ENCODE assay signal across 8 cellular contexts in genomic region chr17:1629647-1630310, GRCh38. TPM values are rescaled to one million over a fixed set of nuclear protein-coding genes. Genes with fewer than 3 reads are reported as not detected.
DNase-seq lines count a peak whose midpoint lies in the region; ATAC-seq, FAIRE-seq and TF ChIP-seq lines count a peak whose summit lies in the region.

No MANE protein-coding gene starts in this region.

- H3K4me3 ChIP-seq in BJ (ENCODE audit: low read depth, low read length) (peak overlapping the region; percentile 74), astrocyte (ENCODE audit: insufficient read depth, low read depth, low read length) (peak overlapping the region; percentile 83), iPS-18c (ENCODE audit: insufficient read depth, low read depth, low read length) (peak overlapping the region; percentile 90)

- peaks cover 18% of the 10 kb centered on the region for H4K20me1 ChIP-seq in astrocyte (ENCODE audit: insufficient read depth, low read length)

- TF ChIP-seq CTCF in BJ (IDR thresholded peaks at IDR 0.05; ENCODE audit: insufficient read depth, low read depth, low read length) (peak; percentile 83), astrocyte (IDR thresholded peaks at IDR 0.05; ENCODE audit: insufficient read depth, low read depth, low read length) (peak; percentile 31)

- H3K36me3 Mint-ChIP-seq in T-helper 17 cell (ENCODE audit: low read depth): peaks cover 2% of the 10 kb centered on the region
- H3K36me3 Mint-ChIP-seq in astrocyte (ENCODE audit: low read depth, unreplicated experiment): no peaks in the 10 kb centered on the region

- H3K4me3 Mint-ChIP-seq in T-helper 17 cell: peak overlapping the region; percentile 98
- peak overlapping the region; percentile 82 for H3K4me3 Mint-ChIP-seq in astrocyte (ENCODE audit: unreplicated experiment)

- DNase-seq in BJ (ENCODE audit: low read depth) (no peak), HT1080 (ENCODE audit: low read depth) (peak; percentile 49), T-helper 17 cell (peak; percentile 43 to 66 (median 51)), astrocyte (ENCODE audit: low read depth) (no peak)
- peak; percentile 35 to 64 for DNase-seq in stimulated activated CD4-positive, alpha-beta T cell treated with anti-CD3 and anti-CD28 coated beads, Interleukin-15, amount 100 ng/mL, for 1 hour (ENCODE audit: low read depth in 1 of 2, low spot score in 1 of 2)

- H3K4me1 Mint-ChIP-seq in T-helper 17 cell (peaks cover 20% of the 10 kb centered on the region), astrocyte (ENCODE audit: low read depth, unreplicated experiment) (peaks cover 9% of the 10 kb centered on the region)

- POLR2A ChIA-PET in BJ (lab: Charles Lee): no interaction called here

- H2AFZ ChIP-seq in astrocyte (ENCODE audit: low read depth, low read length): peak overlapping the region; percentile 99

- H3K27me3 ChIP-seq in BJ (ENCODE audit: control insufficient read depth, insufficient read depth, low read length) (no peaks in the 10 kb centered on the region; the same call in 1 of the 2 replicates), astrocyte (ENCODE audit: insufficient read depth, low read length) (no peaks in the 10 kb centered on the region)

- H3K27me3 Mint-ChIP-seq in T-helper 17 cell (peaks cover 17% of the 10 kb centered on the region), astrocyte (ENCODE audit: low read depth, unreplicated experiment) (peaks cover 8% of the 10 kb centered on the region)

- no peaks in the 10 kb centered on the region for H3K9me3 ChIP-seq in T-helper 17 cell (ENCODE audit: control insufficient read depth, low read length, poor library complexity, severe bottlenecking)
- no peaks in the 10 kb centered on the region for H3K9me3 ChIP-seq in astrocyte (ENCODE audit: insufficient read depth, low read depth, low read length)
- H3K9me3 ChIP-seq in iPS-18c (ENCODE audit: control insufficient read depth, insufficient read depth, low read length): no peaks in the 10 kb centered on the region

- ATAC-seq in T-helper 17 cell (peak; percentile 30), HG03520 (IDR thresholded peaks at IDR 0.05; ENCODE audit: unreplicated experiment) (no peak), GM19397 (IDR thresholded peaks at IDR 0.05; ENCODE audit: unreplicated experiment) (no peak)

- peak overlapping the region; percentile 100 for H3K4me2 ChIP-seq in astrocyte (ENCODE audit: low read length)

- no peak overlapping the region for H3K27ac ChIP-seq in astrocyte (ENCODE audit: low read depth, low read length)

- no peaks in the 10 kb centered on the region for H3K79me2 ChIP-seq in astrocyte (ENCODE audit: insufficient read depth, low read length)

- H3K27ac Mint-ChIP-seq in T-helper 17 cell (peak overlapping the region; percentile 89), astrocyte (ENCODE audit: unreplicated experiment) (peak overlapping the region; percentile 58)

- H3K9me3 Mint-ChIP-seq in astrocyte (ENCODE audit: unreplicated experiment): no peaks in the 10 kb centered on the region

- no peaks in the 10 kb centered on the region for H3K36me3 ChIP-seq in BJ (ENCODE audit: control insufficient read depth, insufficient read depth, low read length)
- H3K36me3 ChIP-seq in astrocyte (ENCODE audit: insufficient read depth, low read length): no peaks in the 10 kb centered on the region

- H3K9ac ChIP-seq in astrocyte (ENCODE audit: low read length): peak overlapping the region; percentile 88

- no peak for FAIRE-seq in astrocyte (lab: Jason Lieb, UNC)

- H3K4me1 ChIP-seq in astrocyte (ENCODE audit: insufficient read depth, low read length): peaks cover 9% of the 10 kb centered on the region

- CTCF ChIA-PET in BJ (lab: Yijun Ruan, JAX): interaction anchor here (0.6 to 3.7 kb wide), 30 partner anchors 11 to 350 kb away, joined by 3 to 64 read pairs (median 4); partner anchors contain the start of genes RILP and TRARG1

RNA-seq across cellular contexts. Expression of gene SLC43A2, which starts 1.1 kb away (rescaled TPM):
- polyA plus RNA-seq in BJ (2011; rRNA removed): 5.0 and 8.9 TPM in 2 replicates
- 8.1 and 9.6 TPM in 2 replicates for polyA minus RNA-seq in BJ (2011; rRNA and poly(A)+ RNA removed)
- total RNA-seq in HT1080 (2014; rRNA removed; shearing (Covaris generic)): 3.5 and 3.9 TPM in 2 replicates
- polyA plus RNA-seq in HT1080 (2015; cell fraction: cytosol; rRNA removed): 3.1 and 3.3 TPM in 2 replicates
- 4.8 and 6.9 TPM in 2 replicates for polyA plus RNA-seq in HT1080 (2015; cell fraction: nucleus; rRNA removed)
- total RNA-seq in T-helper 17 cell: 1 to 10 TPM; 5.1 to 7.4 TPM
- 17.9 and 18.0 TPM in 2 replicates for total RNA-seq in astrocyte

RNA-seq across cellular contexts. Expression of gene SCARF1, which starts 15.8 kb away (rescaled TPM):
- 0.11 and 0.12 TPM in 2 replicates for polyA plus RNA-seq in BJ (2011; rRNA removed)
- not detected in 2 replicates for polyA minus RNA-seq in BJ (2011; rRNA and poly(A)+ RNA removed)
- total RNA-seq in HT1080 (2014; rRNA removed; shearing (Covaris generic)): 1.5 and 2.5 TPM in 2 replicates
- 1.2 and 1.6 TPM in 2 replicates for polyA plus RNA-seq in HT1080 (2015; cell fraction: cytosol; rRNA removed)
- polyA plus RNA-seq in HT1080 (2015; cell fraction: nucleus; rRNA removed): 2.1 and 2.8 TPM in 2 replicates
- 1 to 10 TPM; 1.6 to 2.3 TPM for total RNA-seq in T-helper 17 cell
- total RNA-seq in astrocyte: 2.9 and 3.9 TPM in 2 replicates

RNA-seq across cellular contexts. Expression of gene RILP, which starts 19.9 kb away (rescaled TPM):
- polyA plus RNA-seq in BJ (2011; rRNA removed): 5.3 and 6.2 TPM in 2 replicates
- 1.4 and 2.6 TPM in 2 replicates for polyA minus RNA-seq in BJ (2011; rRNA and poly(A)+ RNA removed)
- 8.0 and 8.9 TPM in 2 replicates for total RNA-seq in HT1080 (2014; rRNA removed; shearing (Covaris generic))
- 4.8 and 4.9 TPM in 2 replicates for polyA plus RNA-seq in HT1080 (2015; cell fraction: cytosol; rRNA removed)
- polyA plus RNA-seq in HT1080 (2015; cell fraction: nucleus; rRNA removed): 3.7 and 8.2 TPM in 2 replicates
- total RNA-seq in T-helper 17 cell: 1 to 10 TPM; 2.3 to 3.0 TPM
- total RNA-seq in astrocyte: 7.5 and 7.8 TPM in 2 replicates

RNA-seq across cellular contexts. Expression of gene PRPF8, which starts 54.9 kb away (rescaled TPM):
- 113 and 194 TPM in 2 replicates for polyA plus RNA-seq in BJ (2011; rRNA removed)
- polyA minus RNA-seq in BJ (2011; rRNA and poly(A)+ RNA removed): 292 and 302 TPM in 2 replicates
- total RNA-seq in HT1080 (2014; rRNA removed; shearing (Covaris generic)): 107 and 117 TPM in 2 replicates
- 95.3 and 107 TPM in 2 replicates for polyA plus RNA-seq in HT1080 (2015; cell fraction: cytosol; rRNA removed)
- 341 and 342 TPM in 2 replicates for polyA plus RNA-seq in HT1080 (2015; cell fraction: nucleus; rRNA removed)
- total RNA-seq in T-helper 17 cell: 100 to 1,000 TPM; 451 to 472 TPM
- 202 TPM in 2 replicates for total RNA-seq in astrocyte

Comparison
In these comparisons a context has a peak if more than half of its experiments do, and no peak if none do; other contexts are left out.
1. DNase-seq: peak in HT1080 (single experiment), T-helper 17 cell (3 of 3) and stimulated activated CD4-positive, alpha-beta T cell treated with anti-CD3 and anti-CD28 coated beads, Interleukin-15, amount 100 ng/mL, for 1 hour (2 of 2); none in BJ (single experiment) and astrocyte (single experiment).
2. Peak in every context shown above with its lines, with median percentiles within 50 percentile points of each other: H3K4me3 ChIP-seq.